ENCODE assay signal across 18 cellular contexts in genomic region chr18:78069784-78070664, GRCh38.
A peak's percentile ranks its signal among the peaks of the same experiment; 100 is the strongest.
DNase-seq lines count a peak whose midpoint lies in the region; ATAC-seq and TF ChIP-seq lines count a peak whose summit lies in the region.
"Had no signal": no experiment of that assay in that cellular context is flagged by ENCODE, and none has a peak within 500 bp of the region (broad histone marks: within the 10 kb centered on the region; RNA-seq: fewer than 3 reads in every experiment).

No MANE protein-coding gene starts in this region.

- TF ChIP-seq EP300 in suprapubic skin (IDR thresholded peaks at IDR 0.05): no peak

- no peak overlapping the region for H3K27ac ChIP-seq in suprapubic skin
- H3K27ac ChIP-seq in CD8-positive, alpha-beta memory T cell (ENCODE audit: low read depth, low read length): no peak overlapping the region
- H3K27ac ChIP-seq: colonic mucosa, RWPE1 had no signal

- no peak overlapping the region for H3K4me3 Mint-ChIP-seq in HFFc6
- no peak overlapping the region for H3K4me3 Mint-ChIP-seq in CD8-positive, alpha-beta memory T cell
- H3K4me3 Mint-ChIP-seq: activated T-cell treated with anti-CD3 and anti-CD28 coated beads, Interleukin-2, amount 50 U/mL, for 4 hours; CD14-positive monocyte; stimulated activated naive B cell treated with anti-CD40 and anti-IgM and Interleukin-4, amounts not matched to agents 10 μg/mL and 1 μg/mL and 100 μg/mL, for 72 hours had no signal

- 45% methylated on average over 13 of the region's 13 CpGs for WGBS in suprapubic skin

- CTCF ChIA-PET in CD8-positive, alpha-beta memory T cell (lab: Charles Lee): no interaction called here

- no peaks in the 10 kb centered on the region for H3K36me3 ChIP-seq in suprapubic skin
- H3K36me3 ChIP-seq in CD8-positive, alpha-beta memory T cell (ENCODE audit: insufficient read depth, low read length): no peaks in the 10 kb centered on the region
- H3K36me3 ChIP-seq: colonic mucosa had no signal

- no peaks in the 10 kb centered on the region for H3K9me3 ChIP-seq in suprapubic skin
- H3K9me3 ChIP-seq in CD8-positive, alpha-beta memory T cell (ENCODE audit: low read length): no peaks in the 10 kb centered on the region
- H3K9me3 ChIP-seq: colonic mucosa had no signal

- no peak for TF ChIP-seq POLR2A in suprapubic skin (IDR thresholded peaks at IDR 0.05)

- no peaks in the 10 kb centered on the region for H3K4me1 Mint-ChIP-seq in HFFc6 (ENCODE audit: low read depth)
- no peaks in the 10 kb centered on the region for H3K4me1 Mint-ChIP-seq in CD8-positive, alpha-beta memory T cell
- H3K4me1 Mint-ChIP-seq: CD14-positive monocyte; stimulated activated naive B cell treated with anti-CD40 and anti-IgM and Interleukin-4, amounts not matched to agents 10 μg/mL and 1 μg/mL and 100 μg/mL, for 72 hours had no signal

- H3K9me3 Mint-ChIP-seq in HFFc6: peaks cover 46% of the 10 kb centered on the region
- H3K9me3 Mint-ChIP-seq in CD8-positive, alpha-beta memory T cell: peaks cover 0 to 9% (median 1%) of the 10 kb centered on the region in 5 donors
- H3K9me3 Mint-ChIP-seq: activated T-cell treated with anti-CD3 and anti-CD28 coated beads, Interleukin-2, amount 50 U/mL, for 4 hours had no signal

- peak; percentile 94 for ATAC-seq in sciatic nerve
- ATAC-seq: activated T-cell treated with anti-CD3 and anti-CD28 coated beads, Interleukin-2, amount 50 U/mL, for 4 hours; stimulated activated naive B cell treated with anti-CD40 and anti-IgM and Interleukin-4, amounts not matched to agents 10 μg/mL and 1 μg/mL and 100 μg/mL, for 72 hours had no signal

- H3K27ac Mint-ChIP-seq in HFFc6: no peak overlapping the region
- no peak overlapping the region for H3K27ac Mint-ChIP-seq in CD8-positive, alpha-beta memory T cell
- H3K27ac Mint-ChIP-seq: CD14-positive monocyte; stimulated activated naive B cell treated with anti-CD40 and anti-IgM and Interleukin-4, amounts not matched to agents 10 μg/mL and 1 μg/mL and 100 μg/mL, for 72 hours had no signal

- H3K27me3 ChIP-seq in suprapubic skin: no peaks in the 10 kb centered on the region
- no peaks in the 10 kb centered on the region for H3K27me3 ChIP-seq in CD8-positive, alpha-beta memory T cell (ENCODE audit: insufficient read depth, low read length, poor library complexity, severe bottlenecking)
- H3K27me3 ChIP-seq: colonic mucosa had no signal

- H3K4me3 ChIP-seq in suprapubic skin: no peak overlapping the region
- no peak overlapping the region for H3K4me3 ChIP-seq in CD8-positive, alpha-beta memory T cell (ENCODE audit: low read length)
- H3K4me3 ChIP-seq: colonic mucosa had no signal

- TF ChIP-seq CTCF in HFFc6 (IDR thresholded peaks at IDR 0.05): no peak
- no peak for TF ChIP-seq CTCF in suprapubic skin (IDR thresholded peaks at IDR 0.05)

- intact Hi-C loops in sciatic nerve (cut with DNase I): loop anchor here (10.0 kb wide), 1 partner anchor 915 kb away; no protein-coding TSS in a partner anchor

- DNase-seq in H4 (ENCODE audit: low spot score) (peak; percentile 75), NCI-H2107 treated with DMSO at 0.1 percent for 48 hours (lab: John Stamatoyannopoulos, UW; ENCODE audit: unreplicated experiment) (peak; percentile 86), inferior parietal cortex (ENCODE audit: extremely low spot score) (peak; percentile 25), sciatic nerve (ENCODE audit: low spot score) (no peak), HFFc6 (no peak), suprapubic skin (ENCODE audit: low spot score in 2 of 2) (no peak)
- DNase-seq in CD8-positive, alpha-beta memory T cell: no peak
- no peak for DNase-seq in stimulated activated naive CD4-positive, alpha-beta T cell treated with Interleukin-2 at 50 U/mL for 16 hours (lab: John Stamatoyannopoulos, UW)
- DNase-seq: activated CD4-positive, alpha-beta T cell treated with anti-CD3 and anti-CD28 coated beads for 4 hours; activated T-cell treated with anti-CD3 and anti-CD28 coated beads, Interleukin-2, amount 50 U/mL, for 4 hours; colonic mucosa; erythroblast; HCEC 1CT; NCI-H446 treated with DMSO at 0.1 percent for 48 hours; stimulated activated CD4-positive, alpha-beta T cell treated with anti-CD3 and anti-CD28 coated beads, Interleukin-4, amount 100 ng/mL, for 24 hours; stimulated activated naive B cell treated with anti-CD40 and anti-IgM and Interleukin-4, amounts not matched to agents 10 μg/mL and 1 μg/mL and 100 μg/mL, for 72 hours had no signal

- H3K27me3 Mint-ChIP-seq in HFFc6 (ENCODE audit: insufficient read depth): no peaks in the 10 kb centered on the region
- no peaks in the 10 kb centered on the region for H3K27me3 Mint-ChIP-seq in CD8-positive, alpha-beta memory T cell

- peaks cover 5% of the 10 kb centered on the region for H3K4me1 ChIP-seq in suprapubic skin
- no peaks in the 10 kb centered on the region for H3K4me1 ChIP-seq in CD8-positive, alpha-beta memory T cell (ENCODE audit: insufficient read depth, low read length)
- H3K4me1 ChIP-seq: colonic mucosa had no signal

- H3K36me3 Mint-ChIP-seq in HFFc6 (ENCODE audit: low read depth): peaks cover 7% of the 10 kb centered on the region; the same call in 1 of the 2 replicates
- H3K36me3 Mint-ChIP-seq in CD8-positive, alpha-beta memory T cell: no peaks in the 10 kb centered on the region
- H3K36me3 Mint-ChIP-seq: CD14-positive monocyte; stimulated activated naive B cell treated with anti-CD40 and anti-IgM and Interleukin-4, amounts not matched to agents 10 μg/mL and 1 μg/mL and 100 μg/mL, for 72 hours had no signal

- POLR2A ChIA-PET in CD8-positive, alpha-beta memory T cell (lab: Charles Lee): no interaction called here

Comparison
In these comparisons a context has a peak if more than half of its experiments do, and no peak if none do; other contexts are left out.
1. DNase-seq: peak in H4 (single experiment), NCI-H2107 treated with DMSO at 0.1 percent for 48 hours (single experiment) and inferior parietal cortex (single experiment); none in sciatic nerve (single experiment), HFFc6 (single experiment), suprapubic skin (0 of 2), CD8-positive, alpha-beta memory T cell (0 of 5) and stimulated activated naive CD4-positive, alpha-beta T cell treated with Interleukin-2 at 50 U/mL for 16 hours (single experiment).